9 cellular contexts compared by ENCODE assay signal in the genomic region with DNA sequence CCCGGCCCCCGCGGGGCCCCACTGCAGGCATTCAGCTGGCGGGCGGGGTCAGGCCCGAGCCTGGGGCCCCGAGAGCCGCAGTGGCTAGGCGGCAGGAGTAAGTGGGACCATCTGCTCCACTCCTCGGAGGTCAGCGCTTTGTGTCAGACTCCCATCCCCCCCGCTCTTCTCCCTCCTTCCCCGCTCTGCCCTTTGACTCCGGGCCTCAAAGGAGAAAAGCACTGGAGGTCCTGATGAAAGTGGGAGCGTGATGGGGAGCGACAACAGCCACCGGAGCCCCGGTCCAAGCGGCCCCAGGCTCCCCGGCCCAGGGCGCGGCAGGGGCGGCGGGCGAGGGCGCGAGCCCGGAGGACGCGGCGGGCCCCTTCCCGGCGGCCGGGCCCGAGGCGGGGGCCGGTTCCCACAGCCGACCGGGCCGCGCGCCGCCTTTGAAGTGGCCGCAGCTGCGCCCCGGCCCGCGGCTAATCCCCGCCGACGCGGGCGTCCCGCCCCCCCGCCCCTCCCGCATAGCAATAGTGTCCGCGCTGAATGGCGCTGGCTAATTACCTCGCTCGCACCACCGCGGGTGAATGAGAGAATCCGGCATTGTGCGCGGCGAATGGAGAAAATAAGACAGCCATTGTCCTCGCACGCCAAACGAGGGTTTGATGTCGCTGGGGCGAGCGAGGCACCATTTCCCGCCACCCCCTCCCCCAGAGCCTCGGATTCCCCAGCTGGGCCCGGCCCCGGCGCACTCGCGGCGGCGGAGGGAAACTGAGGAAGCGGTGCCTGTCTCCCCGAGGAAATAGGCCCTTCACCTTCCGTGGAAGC. TPM values are rescaled to one million over a fixed set of nuclear protein-coding genes. Genes with fewer than 3 reads are reported as not detected.
A peak's percentile ranks its signal among the peaks of the same experiment; 100 is the strongest.
DNase-seq lines count a peak whose midpoint lies in the region; ATAC-seq, FAIRE-seq and TF ChIP-seq lines count a peak whose summit lies in the region.
"Had no signal": no experiment of that assay in that cellular context is flagged by ENCODE, and none has a peak within 500 bp of the region (broad histone marks: within the 10 kb centered on the region; RNA-seq: fewer than 3 reads in every experiment).

No MANE protein-coding gene starts in this region.

- H3K9me3 Mint-ChIP-seq in Caco-2 (ENCODE audit: unreplicated experiment) (no peaks in the 10 kb centered on the region), activated B cell treated with CpG ODN at 0.5 μM for 24 hours (peaks cover 11% of the 10 kb centered on the region)
- H3K9me3 Mint-ChIP-seq in activated naive CD4-positive, alpha-beta T cell treated with anti-CD3 and anti-CD28 coated beads, Interleukin-2, amount 10 ng/mL, durations not matched to agents 7 days and 5 days = peaks cover 10% of the 10 kb centered on the region

- no peaks in the 10 kb centered on the region; the same call in 1 of the 2 replicates for H3K36me3 ChIP-seq in Caco-2 (ENCODE audit: control insufficient read depth, insufficient read depth, low read length)

- H3K27me3 Mint-ChIP-seq in Caco-2 (ENCODE audit: insufficient read depth, unreplicated experiment) (no peaks in the 10 kb centered on the region), activated B cell treated with CpG ODN at 0.5 μM for 24 hours (peaks cover 45% of the 10 kb centered on the region)
- H3K27me3 Mint-ChIP-seq in activated naive CD4-positive, alpha-beta T cell treated with anti-CD3 and anti-CD28 coated beads, Interleukin-2, amount 10 ng/mL, durations not matched to agents 7 days and 5 days = peaks cover 62% of the 10 kb centered on the region

- no peak for FAIRE-seq in GM12891 (lab: Jason Lieb, UNC)

- H3K36me3 Mint-ChIP-seq in Caco-2 (ENCODE audit: insufficient read depth, unreplicated experiment) = peaks cover 6% of the 10 kb centered on the region
- no peaks in the 10 kb centered on the region for H3K36me3 Mint-ChIP-seq in activated B cell treated with CpG ODN at 0.5 μM for 24 hours (ENCODE audit: low read depth)
- no peaks in the 10 kb centered on the region for H3K36me3 Mint-ChIP-seq in activated naive CD4-positive, alpha-beta T cell treated with anti-CD3 and anti-CD28 coated beads, Interleukin-2, amount 10 ng/mL, durations not matched to agents 7 days and 5 days

- peak; percentile 74 to 77 for DNase-seq in Caco-2
- no peak for DNase-seq in activated B cell treated with CpG ODN at 0.5 μM for 24 hours
- peak; percentile 38 for DNase-seq in left ventricle myocardium superior
- DNase-seq in posterior vena cava (ENCODE audit: low spot score) = peak; percentile 64
- no peak for DNase-seq in GM12891 (ENCODE audit: insufficient read length, low spot score)
- DNase-seq in NCI-H187 (lab: John Stamatoyannopoulos, UW) = no peak
- no peak for DNase-seq in activated naive CD4-positive, alpha-beta T cell treated with anti-CD3 and anti-CD28 coated beads, Interleukin-2, amount 10 ng/mL, durations not matched to agents 7 days and 5 days

- H3K27me3 ChIP-seq in Caco-2 (replicated peaks; ENCODE audit: control insufficient read depth, insufficient read depth, low read length) = no peaks in the 10 kb centered on the region

- intact Hi-C loops in Caco-2 (cut with micrococcal nuclease; ENCODE audit: unreplicated experiment) = loop anchor here (2.0 kb wide), 2 partner anchors 29 to 37 kb away; no protein-coding TSS in a partner anchor
- intact Hi-C loops in activated B cell treated with CpG ODN at 0.5 μM for 24 hours (cut with micrococcal nuclease) = no loop called here
- intact Hi-C loops in left ventricle myocardium superior (cut with micrococcal nuclease) = no loop called here
- intact Hi-C loops in posterior vena cava (cut with DNase I) = no loop called here

- no peak for TF ChIP-seq CTCF in Caco-2 (IDR thresholded peaks at IDR 0.05; ENCODE audit: insufficient read depth in 1 of 2, low read depth in 1 of 2, low read length in 1 of 2, severe bottlenecking in 1 of 2, unreplicated experiment in 1 of 2)
- TF ChIP-seq CTCF in activated B cell treated with CpG ODN at 0.5 μM for 24 hours (IDR thresholded peaks at IDR 0.05) = no peak

- peak overlapping the region; percentile 85 for H3K4me3 ChIP-seq in Caco-2 (ENCODE audit: low read depth, low read length)

- peak overlapping the region; percentile 86 for H3K27ac Mint-ChIP-seq in Caco-2 (ENCODE audit: unreplicated experiment)
- no peak overlapping the region for H3K27ac Mint-ChIP-seq in activated B cell treated with CpG ODN at 0.5 μM for 24 hours
- H3K27ac Mint-ChIP-seq in activated naive CD4-positive, alpha-beta T cell treated with anti-CD3 and anti-CD28 coated beads, Interleukin-2, amount 10 ng/mL, durations not matched to agents 7 days and 5 days = no peak overlapping the region

- BruUV-seq in Caco-2 (replicated peaks; lab: Mats Ljungman, UMichigan) = no TSS peak

- POLR2A ChIA-PET in Caco-2 (lab: Charles Lee) = interaction anchor here (0.6 to 1.9 kb wide), 3 partner anchors 13 to 51 kb away, joined by 3 to 6 read pairs (median 3); partner anchors contain the start of gene RNU5B-1
- POLR2A ChIA-PET in activated B cell treated with CpG ODN at 0.5 μM for 24 hours (lab: Charles Lee) = no interaction called here

- peak overlapping the region; percentile 75 for H3K4me3 Mint-ChIP-seq in Caco-2 (ENCODE audit: unreplicated experiment)
- peak overlapping the region; percentile 41 for H3K4me3 Mint-ChIP-seq in activated B cell treated with CpG ODN at 0.5 μM for 24 hours
- no peak overlapping the region for H3K4me3 Mint-ChIP-seq in activated naive CD4-positive, alpha-beta T cell treated with anti-CD3 and anti-CD28 coated beads, Interleukin-2, amount 10 ng/mL, durations not matched to agents 7 days and 5 days

- CTCF ChIA-PET in Caco-2 (lab: Charles Lee) (no interaction called here), activated B cell treated with CpG ODN at 0.5 μM for 24 hours (lab: Charles Lee) (no interaction called here)
- CTCF ChIA-PET in activated naive CD4-positive, alpha-beta T cell treated with anti-CD3 and anti-CD28 coated beads, Interleukin-2, amount 10 ng/mL, durations not matched to agents 7 days and 5 days (lab: Charles Lee) = no interaction called here

- ATAC-seq in activated B cell treated with CpG ODN at 0.5 μM for 24 hours (ENCODE audit: low read depth) (no peak), left ventricle myocardium superior (peak; percentile 45), GM21576 (IDR thresholded peaks at IDR 0.05; ENCODE audit: unreplicated experiment) (no peak)

- H3K9me3 ChIP-seq in Caco-2 = no peaks in the 10 kb centered on the region

- H3K4me1 Mint-ChIP-seq in Caco-2 (ENCODE audit: low read depth, unreplicated experiment) (peaks cover 17% of the 10 kb centered on the region), activated B cell treated with CpG ODN at 0.5 μM for 24 hours (peaks cover 7% of the 10 kb centered on the region)
- peaks cover 5% of the 10 kb centered on the region for H3K4me1 Mint-ChIP-seq in activated naive CD4-positive, alpha-beta T cell treated with anti-CD3 and anti-CD28 coated beads, Interleukin-2, amount 10 ng/mL, durations not matched to agents 7 days and 5 days

- peaks cover 20% of the 10 kb centered on the region for H3K4me1 ChIP-seq in Caco-2

- TF ChIP-seq POLR2A in GM12891 (IDR thresholded peaks at IDR 0.05; ENCODE audit: low read depth, low read length) = no peak

TF ChIP-seq in GM12891, 5 proteins besides CTCF, POLR2A, EP300 and RAD21:
- TF ChIP-seq SPI1 (IDR thresholded peaks at IDR 0.05; ENCODE audit: low read depth, low read length) (no peak), POLR2AphosphoS5 (IDR thresholded peaks at IDR 0.05; ENCODE audit: low read depth, low read length) (no peak), PAX5 (IDR thresholded peaks at IDR 0.05; ENCODE audit: insufficient read depth, low read length, severe bottlenecking) (no peak), TAF1 (IDR thresholded peaks at IDR 0.05; ENCODE audit: low read depth, low read length) (no peak), POU2F2 (IDR thresholded peaks at IDR 0.05; ENCODE audit: low read depth, low read length) (no peak)

RNA-seq across cellular contexts. Expression of gene IGDCC3, which starts 22.4 kb away (rescaled TPM):
- total RNA-seq in Caco-2 (2022) = 43.5 and 51.2 TPM in 2 replicates
- total RNA-seq in activated B cell treated with CpG ODN at 0.5 μM for 24 hours = not detected in 2 replicates
- total RNA-seq in left ventricle myocardium superior = 0.10 TPM
- not detected for total RNA-seq in posterior vena cava
- polyA plus RNA-seq in GM12891 (2012; ENCODE audit: low read depth, missing spikeins) = not detected

RNA-seq across cellular contexts. Expression of gene RNU5B-1, which starts 50.9 kb away (rescaled TPM):
- total RNA-seq in Caco-2 (2022) (not detected in 2 replicates), activated B cell treated with CpG ODN at 0.5 μM for 24 hours (32.5 TPM in 1 of 2 replicates, not detected in the other), left ventricle myocardium superior (40.8 TPM), posterior vena cava (100 to 1,000 TPM in 1 of 2 donors, 10 to 100 TPM in 1; 95.0 to 102 TPM)
- not detected for polyA plus RNA-seq in GM12891 (2012; ENCODE audit: low read depth, missing spikeins)
- total RNA-seq: SK-MEL-5 had no signal

RNA-seq across cellular contexts. Expression of gene RNU5A-1, which starts 59.5 kb away (rescaled TPM):
- total RNA-seq in Caco-2 (2022) (not detected in 2 replicates), activated B cell treated with CpG ODN at 0.5 μM for 24 hours (not detected in 2 replicates), left ventricle myocardium superior (not detected), posterior vena cava (not detected)
- not detected for polyA plus RNA-seq in GM12891 (2012; ENCODE audit: low read depth, missing spikeins)
- total RNA-seq: SK-MEL-5 had no signal

Comparison
In these comparisons a context has a peak if more than half of its experiments do, and no peak if none do; other contexts are left out.
1. DNase-seq: peak in Caco-2 (2 of 2), left ventricle myocardium superior (single experiment) and posterior vena cava (single experiment); none in activated B cell treated with CpG ODN at 0.5 μM for 24 hours (single experiment), GM12891 (single experiment), NCI-H187 (0 of 2) and activated naive CD4-positive, alpha-beta T cell treated with anti-CD3 and anti-CD28 coated beads, Interleukin-2, amount 10 ng/mL, durations not matched to agents 7 days and 5 days (single experiment).
2. RNA of gene IGDCC3, which starts 22.4 kb away (total RNA-seq): 43.5 to 51.2 TPM in Caco-2; 0.10 TPM in left ventricle myocardium superior (single experiment), not detected in activated B cell treated with CpG ODN at 0.5 μM for 24 hours and not detected in posterior vena cava; every median in the first group is over 10 times any median in the second.